24 cellular contexts compared by ENCODE assay signal in genomic region chr13:35914662-35915061, GRCh38.
DNase-seq lines count a peak whose midpoint lies in the region; ATAC-seq and TF ChIP-seq lines count a peak whose summit lies in the region.
"Had no signal": no experiment of that assay in that cellular context is flagged by ENCODE, and none has a peak within 500 bp of the region (broad histone marks: within the 10 kb centered on the region; RNA-seq: fewer than 3 reads in every experiment).

No MANE protein-coding gene starts in this region.

- H2AK5ac ChIP-seq in mesenchymal stem cell (ENCODE audit: low read length, severe bottlenecking) = no peak overlapping the region

- no peak overlapping the region for H2BK15ac ChIP-seq in mesenchymal stem cell (ENCODE audit: low read depth, poor library complexity, severe bottlenecking)

- no peak overlapping the region for H3K14ac ChIP-seq in mesenchymal stem cell (ENCODE audit: low read length in 2 of 2)

- no peak overlapping the region for H2BK5ac ChIP-seq in mesenchymal stem cell (ENCODE audit: low read depth, low read length, poor library complexity, severe bottlenecking)

- no peak overlapping the region for H2BK120ac ChIP-seq in mesenchymal stem cell (ENCODE audit: low read depth, low read length)

- no peak overlapping the region for H4K8ac ChIP-seq in mesenchymal stem cell (ENCODE audit: low read length)

- no peaks in the 10 kb centered on the region for H3K9me2 ChIP-seq in PC-3 (replicated peaks; ENCODE audit: low read length)

- no peaks in the 10 kb centered on the region for H3K79me2 ChIP-seq in ACC112 (ENCODE audit: control insufficient read depth, insufficient read depth, low read length, unreplicated experiment)
- no peaks in the 10 kb centered on the region for H3K79me2 ChIP-seq in PC-3 (ENCODE audit: low read length)

- POLR2A ChIA-PET in PC-3 (lab: Charles Lee; ENCODE audit: unreplicated experiment) = interaction anchor here (0.7 kb wide), 1 partner anchor 1876 kb away, joined by 10 read pairs; no protein-coding TSS in a partner anchor

- H3K4me2 ChIP-seq in PC-3 (ENCODE audit: low read length) (no peak overlapping the region), mesenchymal stem cell (ENCODE audit: low read length, poor library complexity, severe bottlenecking) (no peak overlapping the region)
- H3K4me2 ChIP-seq: KMS-11 had no signal

- H3K36me3 ChIP-seq in ACC112 (ENCODE audit: insufficient read depth, low read length) = no peaks in the 10 kb centered on the region
- H3K36me3 ChIP-seq in PC-3 (ENCODE audit: low read depth, low read length) = no peaks in the 10 kb centered on the region
- no peaks in the 10 kb centered on the region for H3K36me3 ChIP-seq in mesenchymal stem cell (ENCODE audit: control insufficient read depth in 1 of 2, insufficient read depth in 2 of 2, low read depth in 1 of 2, low read length in 2 of 2)
- H3K36me3 ChIP-seq: SJSA1 had no signal

- H3K27ac ChIP-seq in ACC112 (ENCODE audit: low read depth, low read length) = peak overlapping the region; percentile 3; the same call in 1 of the 2 replicates
- H3K27ac ChIP-seq in PC-3 (ENCODE audit: low read length) = peak overlapping the region; percentile 53
- no peak overlapping the region for H3K27ac ChIP-seq in mesenchymal stem cell (ENCODE audit: low read length, poor library complexity, severe bottlenecking)
- no peak overlapping the region for H3K27ac ChIP-seq in right cardiac atrium (ENCODE audit: low read length)
- H3K27ac ChIP-seq: 22Rv1, C4-2B, KMS-11, SJSA1 had no signal

- H4K20me1 ChIP-seq in PC-3 (ENCODE audit: low read length) = no peaks in the 10 kb centered on the region

- H3K9ac ChIP-seq in PC-3 (ENCODE audit: low read length) (no peak overlapping the region), mesenchymal stem cell (ENCODE audit: low read length) (peak overlapping the region; percentile 36)
- H3K9ac ChIP-seq: KMS-11 had no signal

- intact Hi-C loops in PC-3 (cut with micrococcal nuclease) = no loop called here
- intact Hi-C loops in right cardiac atrium (cut with DNase I) = no loop called here

- H2AFZ ChIP-seq in ACC112 (ENCODE audit: low read length, unreplicated experiment) (no peak overlapping the region), PC-3 (ENCODE audit: low read length) (no peak overlapping the region), mesenchymal stem cell (ENCODE audit: low read depth, low read length) (no peak overlapping the region)

- CTCF ChIA-PET in PC-3 (lab: Charles Lee) = no interaction called here

- H3F3A ChIP-seq in PC-3 (ENCODE audit: low read length, unreplicated experiment) = no peaks in the 10 kb centered on the region

- no peaks in the 10 kb centered on the region for H3K79me1 ChIP-seq in mesenchymal stem cell (replicated peaks; ENCODE audit: low read length, poor library complexity, severe bottlenecking)

- H3K27me3 ChIP-seq in ACC112 (ENCODE audit: insufficient read depth, low read length) = no peaks in the 10 kb centered on the region
- H3K27me3 ChIP-seq in PC-3 (ENCODE audit: low read length) = no peaks in the 10 kb centered on the region
- no peaks in the 10 kb centered on the region for H3K27me3 ChIP-seq in mesenchymal stem cell (ENCODE audit: control insufficient read depth in 1 of 2, insufficient read depth in 1 of 2, low read length in 2 of 2)
- H3K27me3 ChIP-seq in right cardiac atrium (ENCODE audit: control insufficient read depth, insufficient read depth) = no peaks in the 10 kb centered on the region
- H3K27me3 ChIP-seq: SJSA1 had no signal

- no peak for TF ChIP-seq CTCF in PC-3 (conservative IDR thresholded peaks at IDR 0.05; ENCODE audit: low read depth, low read length)

- H3K4me3 ChIP-seq in ACC112 (ENCODE audit: low read depth, low read length) = no peak overlapping the region
- H3K4me3 ChIP-seq in PC-3 (ENCODE audit: low read length) = no peak overlapping the region
- no peak overlapping the region for H3K4me3 ChIP-seq in mesenchymal stem cell (ENCODE audit: insufficient read depth in 1 of 2, low read depth in 1 of 2, low read length in 2 of 2)
- no peak overlapping the region for H3K4me3 ChIP-seq in right cardiac atrium (ENCODE audit: low read length)
- H3K4me3 ChIP-seq: SJSA1 had no signal

- no peak overlapping the region for H3K23ac ChIP-seq in mesenchymal stem cell (ENCODE audit: low read length in 2 of 2)

- H2BK12ac ChIP-seq in mesenchymal stem cell (ENCODE audit: low read length in 2 of 2) = no peak overlapping the region

- H3K9me3 ChIP-seq in PC-3 (ENCODE audit: low read length) (no peaks in the 10 kb centered on the region), mesenchymal stem cell (ENCODE audit: control insufficient read depth, low read length) (no peaks in the 10 kb centered on the region), right cardiac atrium (ENCODE audit: control insufficient read depth, low read length) (no peaks in the 10 kb centered on the region)
- H3K9me3 ChIP-seq: Caco-2, SJSA1 had no signal

- no TSS peak for BruUV-seq in PC-3 (replicated peaks; lab: Mats Ljungman, UMichigan)

- H3K18ac ChIP-seq in mesenchymal stem cell (ENCODE audit: low read depth in 1 of 2, low read length in 2 of 2) = no peak overlapping the region

- H4K91ac ChIP-seq in mesenchymal stem cell (ENCODE audit: low read length) = no peak overlapping the region

- H3K4ac ChIP-seq in mesenchymal stem cell (ENCODE audit: low read depth in 1 of 2, low read length in 2 of 2) = no peak overlapping the region

- H3K4me1 ChIP-seq in ACC112 (ENCODE audit: control insufficient read depth, insufficient read depth, low read length, unreplicated experiment) (peaks cover 18% of the 10 kb centered on the region), PC-3 (ENCODE audit: insufficient read depth, low read length) (0 out of 2 replicates have a peak, but pooled peaks cover 3% of the 10 kb centered on the region), mesenchymal stem cell (ENCODE audit: control insufficient read depth, insufficient read depth, low read depth, low read length) (peaks cover 7% of the 10 kb centered on the region), right cardiac atrium (ENCODE audit: control insufficient read depth, insufficient read depth, low read length) (no peaks in the 10 kb centered on the region)
- H3K4me1 ChIP-seq: Caco-2 had no signal

- DNase-seq in EH (ENCODE audit: low read depth) (peak; percentile 74), PC-3 (peak; percentile 16), mesenchymal stem cell (no peak), right cardiac atrium (no peak)
- DNase-seq: ACHN; Caco-2; CD8-positive, alpha-beta T cell; EL; GDM1; H7; NCI-H1048; NCI-H1417; NCI-H1694; NCI-H2029 treated with DMSO at 0.1 percent for 48 hours; NCI-H526 treated with DMSO at 0.1 percent for 48 hours; Right ventricle myocardium superior; RPMI8226 had no signal

- 55% methylated on average over 1 of the region's 1 CpG for WGBS in mesenchymal stem cell
- 73% methylated on average over 1 of the region's 1 CpG for WGBS in right cardiac atrium

- peak; percentile 72 for ATAC-seq in PC-3
- ATAC-seq in HG03108 (IDR thresholded peaks at IDR 0.05; ENCODE audit: unreplicated experiment) = no peak
- no peak for ATAC-seq in HG03378 (IDR thresholded peaks at IDR 0.05; ENCODE audit: unreplicated experiment)
- ATAC-seq in right cardiac atrium = no peak
- ATAC-seq: CD8-positive, alpha-beta T cell had no signal

Comparison
In these comparisons a context has a peak if more than half of its experiments do, and no peak if none do; other contexts are left out.
1. H3K27ac ChIP-seq: peak in ACC112 (single experiment) and PC-3 (single experiment); none in mesenchymal stem cell (single experiment) and right cardiac atrium (single experiment).
2. DNase-seq: peak in EH (single experiment) and PC-3 (single experiment); none in mesenchymal stem cell (single experiment) and right cardiac atrium (0 of 3).